8 cellular contexts compared by ENCODE assay signal in the genomic region with DNA sequence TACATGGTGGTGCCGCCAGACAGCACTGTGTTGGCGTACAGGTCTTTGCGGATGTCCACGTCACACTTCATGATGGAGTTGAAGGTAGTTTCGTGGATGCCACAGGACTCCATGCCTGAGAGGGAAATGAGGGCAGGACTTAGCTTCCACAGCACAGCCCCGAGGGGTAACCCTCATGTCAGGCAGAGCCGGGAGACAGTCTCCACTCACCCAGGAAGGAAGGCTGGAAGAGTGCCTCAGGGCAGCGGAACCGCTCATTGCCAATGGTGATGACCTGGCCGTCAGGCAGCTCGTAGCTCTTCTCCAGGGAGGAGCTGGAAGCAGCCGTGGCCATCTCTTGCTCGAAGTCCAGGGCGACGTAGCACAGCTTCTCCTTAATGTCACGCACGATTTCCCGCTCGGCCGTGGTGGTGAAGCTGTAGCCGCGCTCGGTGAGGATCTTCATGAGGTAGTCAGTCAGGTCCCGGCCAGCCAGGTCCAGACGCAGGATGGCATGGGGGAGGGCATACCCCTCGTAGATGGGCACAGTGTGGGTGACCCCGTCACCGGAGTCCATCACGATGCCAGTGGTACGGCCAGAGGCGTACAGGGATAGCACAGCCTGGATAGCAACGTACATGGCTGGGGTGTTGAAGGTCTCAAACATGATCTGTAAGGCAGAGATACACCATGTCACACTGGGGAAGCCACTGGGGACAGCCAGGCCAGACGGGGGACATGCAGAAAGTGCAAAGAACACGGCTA. TPM values are rescaled to one million over a fixed set of nuclear protein-coding genes. Genes with fewer than 3 reads are reported as not detected.
DNase-seq lines count a peak whose midpoint lies in the region; ATAC-seq and TF ChIP-seq lines count a peak whose summit lies in the region.

No MANE protein-coding gene starts in this region.

- H3K36me3 ChIP-seq in HUES6 (ENCODE audit: control insufficient read depth, insufficient read depth, low read length) (peaks cover 59% of the 10 kb centered on the region), osteoblast (ENCODE audit: insufficient read depth, low read length) (peaks cover 51% of the 10 kb centered on the region)

- peaks cover 56% of the 10 kb centered on the region for H3K79me2 ChIP-seq in osteoblast (ENCODE audit: insufficient read depth, low read length)

- ATAC-seq in HG03097 (IDR thresholded peaks at IDR 0.05; ENCODE audit: low FRiP score, unreplicated experiment), result no peak
- ATAC-seq in HG03354 (IDR thresholded peaks at IDR 0.05; ENCODE audit: poor library complexity, severe bottlenecking, unreplicated experiment), result no peak
- no peak for ATAC-seq in GM18498 (IDR thresholded peaks at IDR 0.05; ENCODE audit: unreplicated experiment)

- H3K27me3 ChIP-seq in HUES6 (ENCODE audit: control insufficient read depth, insufficient read depth, low read length), result no peaks in the 10 kb centered on the region
- H3K27me3 ChIP-seq in osteoblast (ENCODE audit: insufficient read depth, low read length), result no peaks in the 10 kb centered on the region

- H3K27ac ChIP-seq in 22Rv1 (peak overlapping the region; percentile 100), HUES6 (ENCODE audit: low read depth, low read length) (peak overlapping the region; percentile 100), osteoblast (ENCODE audit: low read depth, low read length) (peak overlapping the region; percentile 42)

- no peaks in the 10 kb centered on the region for H3K9me3 ChIP-seq in HUES6 (ENCODE audit: control insufficient read depth, insufficient read depth, low read depth, low read length)
- no peaks in the 10 kb centered on the region for H3K9me3 ChIP-seq in osteoblast (ENCODE audit: low read depth, low read length)

- TF ChIP-seq CTCF in 22Rv1 (IDR thresholded peaks at IDR 0.05) (no peak), fibroblast of the aortic adventitia (IDR thresholded peaks at IDR 0.05; ENCODE audit: insufficient read depth, low read length) (no peak), osteoblast (IDR thresholded peaks at IDR 0.05; ENCODE audit: extremely low read depth, low read depth, low read length) (no peak)

- peaks cover 50% of the 10 kb centered on the region for H4K20me1 ChIP-seq in osteoblast (ENCODE audit: insufficient read depth, low read length)

- peak overlapping the region; percentile 100 for H3K9ac ChIP-seq in HUES6 (ENCODE audit: low read length)

- H3K4me3 ChIP-seq in HUES6 (ENCODE audit: low read depth, low read length) (peak overlapping the region; percentile 96), fibroblast of the aortic adventitia (ENCODE audit: low read depth, low read length) (peak overlapping the region; percentile 92), osteoblast (ENCODE audit: insufficient read depth, low read length) (peak overlapping the region; percentile 78)

- DNase-seq in activated T-cell treated with anti-CD3 and anti-CD28 coated beads for 48 hours (ENCODE audit: low read depth) (peak; percentile 20), fibroblast of the aortic adventitia (ENCODE audit: low read depth) (peak; percentile 55), osteoblast (ENCODE audit: insufficient read length, low spot score, missing footprints) (peak; percentile 38)

- H3K4me1 ChIP-seq in HUES6 (ENCODE audit: control insufficient read depth, insufficient read depth, low read length) (peaks cover 19% of the 10 kb centered on the region), osteoblast (ENCODE audit: insufficient read depth, low read length) (peaks cover 10% of the 10 kb centered on the region)

- peak overlapping the region; percentile 87 for H3K4me2 ChIP-seq in osteoblast (ENCODE audit: insufficient read depth, low read length)

- no peak overlapping the region for H2AFZ ChIP-seq in osteoblast (ENCODE audit: low read length)

RNA-seq across cellular contexts. Expression of a gene that starts 2.2 kb away (rescaled TPM):
- total RNA-seq in fibroblast of the aortic adventitia (ENCODE audit: low replicate concordance), result 3,820 and 8,760 TPM in 2 replicates
- total RNA-seq in osteoblast, result 3,672 and 4,357 TPM in 2 replicates

RNA-seq across cellular contexts. Expression of a gene that starts 14.6 kb away (rescaled TPM):
- total RNA-seq in fibroblast of the aortic adventitia (ENCODE audit: low replicate concordance) (8.4 and 8.6 TPM in 2 replicates), osteoblast (8.8 and 9.4 TPM in 2 replicates)

Comparison
In these comparisons a context has a peak if more than half of its experiments do, and no peak if none do; other contexts are left out.
1. H3K27ac ChIP-seq: peak in every context shown above with its lines; median percentile 100 in 22Rv1; 100 in HUES6; 42 in osteoblast.